In the genomic region with DNA sequence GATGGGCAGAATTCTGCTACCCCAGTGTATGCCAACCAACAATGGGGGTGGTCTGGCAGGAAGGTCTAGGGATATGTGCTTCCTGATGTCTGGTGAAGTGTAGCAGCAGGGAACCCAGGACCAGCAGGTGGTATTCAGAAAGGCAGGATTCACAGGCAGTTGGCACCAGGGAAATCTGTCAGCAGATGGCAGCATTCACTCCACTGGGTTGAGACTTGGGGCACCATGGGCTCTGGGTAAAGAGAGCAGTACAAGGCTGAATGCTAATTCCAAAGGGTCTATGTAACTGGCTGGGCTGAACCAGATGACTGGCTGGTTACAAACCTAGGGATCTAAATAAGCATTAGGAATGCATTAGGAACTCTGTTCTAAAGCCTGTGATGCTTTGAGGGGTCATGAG, we compare ENCODE assay signal across 1 cellular context.
TF ChIP-seq lines count a peak whose summit lies in the region.

No MANE protein-coding gene starts in this region.

TF ChIP-seq in WTC11, 78 proteins besides CTCF, POLR2A, EP300 and RAD21 (continued from another document):
- TF ChIP-seq, protein P1, sequence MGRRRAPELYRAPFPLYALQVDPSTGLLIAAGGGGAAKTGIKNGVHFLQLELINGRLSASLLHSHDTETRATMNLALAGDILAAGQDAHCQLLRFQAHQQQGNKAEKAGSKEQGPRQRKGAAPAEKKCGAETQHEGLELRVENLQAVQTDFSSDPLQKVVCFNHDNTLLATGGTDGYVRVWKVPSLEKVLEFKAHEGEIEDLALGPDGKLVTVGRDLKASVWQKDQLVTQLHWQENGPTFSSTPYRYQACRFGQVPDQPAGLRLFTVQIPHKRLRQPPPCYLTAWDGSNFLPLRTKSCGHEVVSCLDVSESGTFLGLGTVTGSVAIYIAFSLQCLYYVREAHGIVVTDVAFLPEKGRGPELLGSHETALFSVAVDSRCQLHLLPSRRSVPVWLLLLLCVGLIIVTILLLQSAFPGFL (CRISPR knock-in tag; IDR thresholded peaks at IDR 0.05; ENCODE audit: borderline replicate concordance) = no peak
- no peak for TF ChIP-seq ZNF317 (CRISPR knock-in tag; IDR thresholded peaks at IDR 0.05; ENCODE audit: borderline replicate concordance, low read depth)
- TF ChIP-seq USF1 (CRISPR knock-in tag; IDR thresholded peaks at IDR 0.05) = no peak
- TF ChIP-seq, protein P2, sequence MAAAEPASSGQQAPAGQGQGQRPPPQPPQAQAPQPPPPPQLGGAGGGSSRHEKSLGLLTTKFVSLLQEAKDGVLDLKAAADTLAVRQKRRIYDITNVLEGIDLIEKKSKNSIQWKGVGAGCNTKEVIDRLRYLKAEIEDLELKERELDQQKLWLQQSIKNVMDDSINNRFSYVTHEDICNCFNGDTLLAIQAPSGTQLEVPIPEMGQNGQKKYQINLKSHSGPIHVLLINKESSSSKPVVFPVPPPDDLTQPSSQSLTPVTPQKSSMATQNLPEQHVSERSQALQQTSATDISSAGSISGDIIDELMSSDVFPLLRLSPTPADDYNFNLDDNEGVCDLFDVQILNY (CRISPR knock-in tag; IDR thresholded peaks at IDR 0.05) = no peak
- no peak for TF ChIP-seq GRHL2 (CRISPR knock-in tag; IDR thresholded peaks at IDR 0.05; ENCODE audit: insufficient replicate concordance, severe bottlenecking)
- no peak for TF ChIP-seq ZNF232 (CRISPR knock-in tag; IDR thresholded peaks at IDR 0.05)
- no peak for TF ChIP-seq ZNF263 (CRISPR knock-in tag; IDR thresholded peaks at IDR 0.05; ENCODE audit: low read depth)
